ENCODE assay signal across 24 cellular contexts in genomic region chr10:71262817-71263216, GRCh38. TPM values are rescaled to one million over a fixed set of nuclear protein-coding genes. Genes with fewer than 3 reads are reported as not detected.
A peak's percentile ranks its signal among the peaks of the same experiment; 100 is the strongest.
DNase-seq lines count a peak whose midpoint lies in the region; ATAC-seq and TF ChIP-seq lines count a peak whose summit lies in the region.
"Had no signal": no experiment of that assay in that cellular context is flagged by ENCODE, and none has a peak within 500 bp of the region (broad histone marks: within the 10 kb centered on the region; RNA-seq: fewer than 3 reads in every experiment).

No MANE protein-coding gene starts in this region.

- no peak for ATAC-seq in right cardiac atrium
- no peak for ATAC-seq in activated naive CD8-positive, alpha-beta T cell treated with anti-CD3 and anti-CD28 coated beads, Interleukin-2, amount 50 U/mL, for 24 hours
- ATAC-seq in GM19324 (IDR thresholded peaks at IDR 0.05; ENCODE audit: low FRiP score, unreplicated experiment), result no peak
- ATAC-seq: activated CD8-positive, alpha-beta memory T cell treated with anti-CD3 and anti-CD28 coated beads, Interleukin-2, amount 10 ng/mL, durations not matched to agents 7 days and 5 days; activated T-helper 17 cell treated with anti-CD3 and anti-CD28 coated beads, Interleukin-2, amount 50 U/mL, for 72 hours; CD8-positive, alpha-beta T cell; foreskin keratinocyte had no signal

- H3K9ac ChIP-seq in BLaER1 treated with 17β-estradiol and CSF1 and Interleukin-3, amounts not matched to agents 10 nM and 100 nM, result no peak overlapping the region
- H3K9ac ChIP-seq: GM23248 had no signal

- no peaks in the 10 kb centered on the region for H3K9me3 ChIP-seq in BLaER1 treated with 17β-estradiol and CSF1 and Interleukin-3, amounts not matched to agents 10 nM and 100 nM (replicated peaks in 1 of 11)
- no peaks in the 10 kb centered on the region for H3K9me3 ChIP-seq in right cardiac atrium (ENCODE audit: control insufficient read depth, low read length)
- H3K9me3 ChIP-seq: prostate gland, spleen, testis had no signal

- WGBS in right cardiac atrium, result 71% methylated on average over 5 of the region's 5 CpGs

- H3K4me1 Mint-ChIP-seq in progenitor cell of endocrine pancreas (ENCODE audit: low read depth), result peaks cover 5% of the 10 kb centered on the region
- no peaks in the 10 kb centered on the region for H3K4me1 Mint-ChIP-seq in activated naive CD8-positive, alpha-beta T cell treated with anti-CD3 and anti-CD28 coated beads, Interleukin-2, amount 50 U/mL, for 24 hours
- H3K4me1 Mint-ChIP-seq: activated CD8-positive, alpha-beta memory T cell treated with anti-CD3 and anti-CD28 coated beads, Interleukin-2, amount 10 ng/mL, durations not matched to agents 7 days and 5 days; activated T-helper 17 cell treated with anti-CD3 and anti-CD28 coated beads, Interleukin-2, amount 50 U/mL, for 72 hours had no signal

- TF ChIP-seq CTCF in progenitor cell of endocrine pancreas (IDR thresholded peaks at IDR 0.05; ENCODE audit: unreplicated experiment), result no peak

- peaks cover 34 to 82% (median 52%) of the 10 kb centered on the region in 10 experiments for H3K4me1 ChIP-seq in BLaER1 treated with 17β-estradiol and CSF1 and Interleukin-3, amounts not matched to agents 10 nM and 100 nM
- H3K4me1 ChIP-seq in right cardiac atrium (ENCODE audit: control insufficient read depth, insufficient read depth, low read length), result peaks cover 32% of the 10 kb centered on the region
- H3K4me1 ChIP-seq: prostate gland had no signal

- no peaks in the 10 kb centered on the region for H3K36me3 ChIP-seq in BLaER1 treated with 17β-estradiol and CSF1 and Interleukin-3, amounts not matched to agents 10 nM and 100 nM
- H3K36me3 ChIP-seq: brain microvascular endothelial cell, prostate gland, spleen had no signal

- H3K9me3 Mint-ChIP-seq in progenitor cell of endocrine pancreas (ENCODE audit: low read depth), result no peaks in the 10 kb centered on the region
- H3K9me3 Mint-ChIP-seq in activated naive CD8-positive, alpha-beta T cell treated with anti-CD3 and anti-CD28 coated beads, Interleukin-2, amount 50 U/mL, for 24 hours, result no peaks in the 10 kb centered on the region
- H3K9me3 Mint-ChIP-seq: activated T-helper 17 cell treated with anti-CD3 and anti-CD28 coated beads, Interleukin-2, amount 50 U/mL, for 72 hours; CD8-positive, alpha-beta T cell had no signal

- DNase-seq in right cardiac atrium (peak in 1 of 3 donors; percentile 29), progenitor cell of endocrine pancreas (ENCODE audit: low spot score, unreplicated experiment) (no peak), NCI-H1092 (lab: John Stamatoyannopoulos, UW) (no peak)
- no peak for DNase-seq in activated naive CD8-positive, alpha-beta T cell treated with anti-CD3 and anti-CD28 coated beads, Interleukin-2, amount 50 U/mL, for 24 hours
- DNase-seq: activated CD4-positive, alpha-beta T cell treated with anti-CD3 and anti-CD28 coated beads for 4 hours; activated CD8-positive, alpha-beta memory T cell treated with anti-CD3 and anti-CD28 coated beads, Interleukin-2, amount 10 ng/mL, durations not matched to agents 7 days and 5 days; brain microvascular endothelial cell; CD8-positive, alpha-beta T cell; foreskin keratinocyte; GM23248; Karpas-422; NCI-H1930; NCI-H82; OCI-M1; SIG-M5; spleen had no signal

- peaks cover 13% of the 10 kb centered on the region for H3K27me3 Mint-ChIP-seq in progenitor cell of endocrine pancreas
- no peaks in the 10 kb centered on the region for H3K27me3 Mint-ChIP-seq in activated naive CD8-positive, alpha-beta T cell treated with anti-CD3 and anti-CD28 coated beads, Interleukin-2, amount 50 U/mL, for 24 hours
- H3K27me3 Mint-ChIP-seq: activated CD8-positive, alpha-beta memory T cell treated with anti-CD3 and anti-CD28 coated beads, Interleukin-2, amount 10 ng/mL, durations not matched to agents 7 days and 5 days; activated naive CD8-positive, alpha-beta T cell; activated T-helper 17 cell treated with anti-CD3 and anti-CD28 coated beads, Interleukin-2, amount 50 U/mL, for 72 hours had no signal

- H3K27ac Mint-ChIP-seq in progenitor cell of endocrine pancreas, result peak overlapping the region; percentile 34
- H3K27ac Mint-ChIP-seq in activated naive CD8-positive, alpha-beta T cell treated with anti-CD3 and anti-CD28 coated beads, Interleukin-2, amount 50 U/mL, for 24 hours, result no peak overlapping the region
- H3K27ac Mint-ChIP-seq: activated CD8-positive, alpha-beta memory T cell treated with anti-CD3 and anti-CD28 coated beads, Interleukin-2, amount 10 ng/mL, durations not matched to agents 7 days and 5 days; activated naive CD8-positive, alpha-beta T cell; activated T-helper 17 cell treated with anti-CD3 and anti-CD28 coated beads, Interleukin-2, amount 50 U/mL, for 72 hours; CD8-positive, alpha-beta T cell had no signal

- H3K4me2 ChIP-seq in BLaER1 treated with 17β-estradiol and CSF1 and Interleukin-3, amounts not matched to agents 10 nM and 100 nM, result peak overlapping the region in 7 of 11 experiments; percentile 40 to 69 (median 55); a peak in 11 of 22 replicates

- intact Hi-C loops in right cardiac atrium (cut with DNase I), result no loop called here

- no peak overlapping the region for H3K4me3 Mint-ChIP-seq in progenitor cell of endocrine pancreas (ENCODE audit: low read depth)
- H3K4me3 Mint-ChIP-seq in activated naive CD8-positive, alpha-beta T cell treated with anti-CD3 and anti-CD28 coated beads, Interleukin-2, amount 50 U/mL, for 24 hours, result no peak overlapping the region
- H3K4me3 Mint-ChIP-seq: activated CD8-positive, alpha-beta memory T cell treated with anti-CD3 and anti-CD28 coated beads, Interleukin-2, amount 10 ng/mL, durations not matched to agents 7 days and 5 days; activated naive CD8-positive, alpha-beta T cell; activated T-helper 17 cell treated with anti-CD3 and anti-CD28 coated beads, Interleukin-2, amount 50 U/mL, for 72 hours; CD8-positive, alpha-beta T cell had no signal

- peaks cover 0 to 28% (median 0%) of the 10 kb centered on the region in 11 experiments; a peak in 1 of 22 replicates for H4K20me1 ChIP-seq in BLaER1 treated with 17β-estradiol and CSF1 and Interleukin-3, amounts not matched to agents 10 nM and 100 nM

- no peaks in the 10 kb centered on the region for H3K36me3 Mint-ChIP-seq in progenitor cell of endocrine pancreas (ENCODE audit: insufficient read depth)
- no peaks in the 10 kb centered on the region for H3K36me3 Mint-ChIP-seq in activated naive CD8-positive, alpha-beta T cell treated with anti-CD3 and anti-CD28 coated beads, Interleukin-2, amount 50 U/mL, for 24 hours (ENCODE audit: low read depth)
- H3K36me3 Mint-ChIP-seq: activated CD8-positive, alpha-beta memory T cell treated with anti-CD3 and anti-CD28 coated beads, Interleukin-2, amount 10 ng/mL, durations not matched to agents 7 days and 5 days; activated naive CD8-positive, alpha-beta T cell; CD8-positive, alpha-beta T cell had no signal

- H3K4me3 ChIP-seq in BLaER1 treated with 17β-estradiol and CSF1 and Interleukin-3, amounts not matched to agents 10 nM and 100 nM, result no peak overlapping the region
- no peak overlapping the region for H3K4me3 ChIP-seq in right cardiac atrium (ENCODE audit: low read length)
- H3K4me3 ChIP-seq: GM23248, prostate gland, spleen, testis had no signal

- no peak overlapping the region for H3K27ac ChIP-seq in BLaER1 treated with 17β-estradiol and CSF1 and Interleukin-3, amounts not matched to agents 10 nM and 100 nM
- H3K27ac ChIP-seq in angular gyrus (ENCODE audit: low read depth, low read length) (peak overlapping the region; percentile 32), right cardiac atrium (ENCODE audit: low read length) (peak overlapping the region; percentile 83)
- H3K27ac ChIP-seq: brain microvascular endothelial cell, foreskin keratinocyte, GM23248, prostate gland had no signal

- H3K27me3 ChIP-seq in BLaER1 treated with 17β-estradiol and CSF1 and Interleukin-3, amounts not matched to agents 10 nM and 100 nM, result peaks cover 0 to 19% (median 0%) of the 10 kb centered on the region in 11 experiments; a peak in 6 of 22 replicates
- H3K27me3 ChIP-seq in right cardiac atrium (ENCODE audit: control insufficient read depth, insufficient read depth), result no peaks in the 10 kb centered on the region
- H3K27me3 ChIP-seq: brain microvascular endothelial cell, testis had no signal

RNA-seq across cellular contexts. Expression of gene UNC5B, which starts 50.4 kb away (rescaled TPM):
- total RNA-seq in right cardiac atrium (10 to 100 TPM; 17.0 to 26.6 (median 24.0) TPM), progenitor cell of endocrine pancreas (3.7 and 6.0 TPM in 2 replicates)
- 12.4 TPM for polyA plus RNA-seq in right cardiac atrium
- total RNA-seq: T-helper 1 cell treated with Interleukin-12 subunit alpha and Interleukin-12 subunit beta and Interleukin-4 antibody, amounts not matched to agents 30 ng/mL and 1 ng/mL, for 36 hours had no signal

RNA-seq across cellular contexts. Expression of gene SLC29A3, which starts 56.2 kb away (rescaled TPM):
- total RNA-seq in right cardiac atrium (1 to 10 TPM; 2.2 to 2.7 (median 2.4) TPM), progenitor cell of endocrine pancreas (13.3 and 13.7 TPM in 2 replicates)
- polyA plus RNA-seq in right cardiac atrium, result 1.4 TPM

Comparison
In these comparisons a context has a peak if more than half of its experiments do, and no peak if none do; other contexts are left out.
1. H3K27ac ChIP-seq: peak in angular gyrus (single experiment) and right cardiac atrium (single experiment); none in BLaER1 treated with 17β-estradiol and CSF1 and Interleukin-3, amounts not matched to agents 10 nM and 100 nM (0 of 11).